ENCODE assay signal across 8 cellular contexts in the genomic region with DNA sequence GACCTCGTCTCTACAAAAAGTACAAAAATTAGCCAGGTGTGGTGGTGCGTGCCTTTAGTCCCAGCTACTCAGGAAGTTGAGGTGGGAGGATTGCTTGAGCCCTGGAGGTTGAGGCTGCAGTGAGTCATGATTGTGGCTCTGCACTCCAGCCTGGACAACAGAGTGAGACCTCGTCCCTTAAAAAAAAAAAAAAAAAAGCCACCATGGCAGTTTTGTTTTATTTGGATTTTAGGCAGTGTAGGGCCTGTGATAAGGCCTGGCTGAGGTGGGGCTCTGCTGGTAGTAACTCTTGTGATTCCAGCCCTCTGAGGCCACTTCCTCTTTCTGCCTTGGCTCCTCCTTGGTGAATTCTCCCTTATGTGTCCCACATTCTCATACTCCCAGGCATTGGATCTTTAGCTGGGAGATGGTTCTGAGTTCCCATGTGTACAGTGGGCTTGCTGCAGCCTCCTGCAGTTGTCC. TPM values are rescaled to one million over a fixed set of nuclear protein-coding genes. Genes with fewer than 3 reads are reported as not detected.
DNase-seq lines count a peak whose midpoint lies in the region; ATAC-seq and TF ChIP-seq lines count a peak whose summit lies in the region.

No MANE protein-coding gene starts in this region.

- peaks cover 8% of the 10 kb centered on the region for H3K36me3 Mint-ChIP-seq in activated naive CD8-positive, alpha-beta T cell

- H4K20me1 ChIP-seq in DND-41 (ENCODE audit: insufficient read depth, low read length) (peaks cover 85% of the 10 kb centered on the region), Karpas-422 (ENCODE audit: insufficient read depth, low read depth, low read length) (peaks cover 62% of the 10 kb centered on the region)

- no peak overlapping the region for H3K4me3 ChIP-seq in DND-41 (ENCODE audit: low read depth in 1 of 2, low read length in 2 of 2)
- no peak overlapping the region for H3K4me3 ChIP-seq in Karpas-422 (ENCODE audit: low read length)
- H3K4me3 ChIP-seq in mesenchymal stem cell (ENCODE audit: insufficient read depth in 1 of 2, low read depth in 1 of 2, low read length in 2 of 2), result no peak overlapping the region

- H4K91ac ChIP-seq in mesenchymal stem cell (ENCODE audit: low read length), result peak overlapping the region; percentile 72

- peak overlapping the region; percentile 52 to 79 for H3K18ac ChIP-seq in mesenchymal stem cell (ENCODE audit: low read depth in 1 of 2, low read length in 2 of 2)

- ATAC-seq in DND-41 (ENCODE audit: insufficient read depth, low read depth) (peak; percentile 46; the same call in 2 of the 3 replicates), GM21528 (IDR thresholded peaks at IDR 0.05; ENCODE audit: low FRiP score, unreplicated experiment) (no peak)

- WGBS in mesenchymal stem cell, result 76% methylated on average over 2 of the region's 3 CpGs

- no peak for TF ChIP-seq CTCF in DND-41 (IDR thresholded peaks at IDR 0.05; ENCODE audit: borderline replicate concordance, extremely low read depth, low read length, poor library complexity, severe bottlenecking)

- H3K79me2 ChIP-seq in DND-41 (ENCODE audit: insufficient read depth, low read length), result peaks cover 99% of the 10 kb centered on the region
- H3K79me2 ChIP-seq in Karpas-422 (ENCODE audit: low read length), result peaks cover 95% of the 10 kb centered on the region

- no peaks in the 10 kb centered on the region for H3K27me3 Mint-ChIP-seq in activated naive CD8-positive, alpha-beta T cell

- H3K14ac ChIP-seq in mesenchymal stem cell (ENCODE audit: low read length in 2 of 2), result no peak overlapping the region

- peaks cover 30% of the 10 kb centered on the region for H3K79me1 ChIP-seq in mesenchymal stem cell (replicated peaks; ENCODE audit: low read length, poor library complexity, severe bottlenecking)

- no peaks in the 10 kb centered on the region for H3K27me3 ChIP-seq in DND-41 (ENCODE audit: insufficient read depth, low read length, poor library complexity)
- H3K27me3 ChIP-seq in Karpas-422 (ENCODE audit: low read length), result no peaks in the 10 kb centered on the region
- no peaks in the 10 kb centered on the region for H3K27me3 ChIP-seq in mesenchymal stem cell (ENCODE audit: control insufficient read depth in 1 of 2, insufficient read depth in 1 of 2, low read length in 2 of 2)

- H3K9me3 ChIP-seq in DND-41 (ENCODE audit: insufficient read depth, low read length, severe bottlenecking) (no peaks in the 10 kb centered on the region), Karpas-422 (ENCODE audit: low read length) (no peaks in the 10 kb centered on the region), mesenchymal stem cell (ENCODE audit: control insufficient read depth, low read length) (no peaks in the 10 kb centered on the region)

- no peak overlapping the region for H2BK120ac ChIP-seq in mesenchymal stem cell (ENCODE audit: low read depth, low read length)

- H3K36me3 ChIP-seq in DND-41 (ENCODE audit: insufficient read depth, low read length) (peaks cover 20% of the 10 kb centered on the region), Karpas-422 (ENCODE audit: insufficient read depth, low read length) (0 out of 2 replicates have a peak, but pooled peaks cover 3% of the 10 kb centered on the region), mesenchymal stem cell (ENCODE audit: control insufficient read depth in 1 of 2, insufficient read depth in 2 of 2, low read depth in 1 of 2, low read length in 2 of 2) (peaks cover 7 to 16% of the 10 kb centered on the region in 2 experiments)

- H3K4me3 Mint-ChIP-seq in activated naive CD8-positive, alpha-beta T cell, result peak overlapping the region; percentile 32

- H3K9me2 ChIP-seq in Karpas-422 (replicated peaks; ENCODE audit: insufficient read depth, low read length), result no peaks in the 10 kb centered on the region

- H3K9ac ChIP-seq in DND-41 (ENCODE audit: low read depth, low read length) (no peak overlapping the region), Karpas-422 (ENCODE audit: low read length) (no peak overlapping the region), mesenchymal stem cell (ENCODE audit: low read length) (peak overlapping the region; percentile 26)

- peak overlapping the region in 1 of 2 experiments; percentile 35 for H3K4ac ChIP-seq in mesenchymal stem cell (ENCODE audit: low read depth in 1 of 2, low read length in 2 of 2)

- no peak overlapping the region for H2AK5ac ChIP-seq in mesenchymal stem cell (ENCODE audit: low read length, severe bottlenecking)

- no peak overlapping the region for H2BK15ac ChIP-seq in mesenchymal stem cell (ENCODE audit: low read depth, poor library complexity, severe bottlenecking)

- H3K27ac ChIP-seq in DND-41 (ENCODE audit: low read length), result peak overlapping the region; percentile 24; the same call in 1 of the 2 replicates
- peak overlapping the region; percentile 75 for H3K27ac ChIP-seq in Karpas-422 (ENCODE audit: low read length)
- H3K27ac ChIP-seq in mesenchymal stem cell (ENCODE audit: low read length, poor library complexity, severe bottlenecking), result no peak overlapping the region

- no peak overlapping the region for H3K23ac ChIP-seq in mesenchymal stem cell (ENCODE audit: low read length in 2 of 2)

- peaks cover 4% of the 10 kb centered on the region; the same call in 1 of the 2 replicates for H3K4me1 ChIP-seq in DND-41 (ENCODE audit: insufficient read depth, low read length)
- peaks cover 49% of the 10 kb centered on the region for H3K4me1 ChIP-seq in Karpas-422 (ENCODE audit: low read length)
- peaks cover 8% of the 10 kb centered on the region for H3K4me1 ChIP-seq in mesenchymal stem cell (ENCODE audit: control insufficient read depth, insufficient read depth, low read depth, low read length)

- DNase-seq in DND-41, result no peak
- DNase-seq in Karpas-422, result peak; percentile 70
- DNase-seq in mesenchymal stem cell, result peak; percentile 48
- DNase-seq in LoVo (ENCODE audit: low spot score), result no peak
- no peak for DNase-seq in NCI-H69 (lab: John Stamatoyannopoulos, UW)
- no peak for DNase-seq in COR-L47 (lab: John Stamatoyannopoulos, UW)

- no peak overlapping the region for H2BK12ac ChIP-seq in mesenchymal stem cell (ENCODE audit: low read length in 2 of 2)

- H3K9me3 Mint-ChIP-seq in activated naive CD8-positive, alpha-beta T cell (ENCODE audit: low read depth), result no peaks in the 10 kb centered on the region

- peaks cover 70% of the 10 kb centered on the region for H3K4me1 Mint-ChIP-seq in activated naive CD8-positive, alpha-beta T cell (ENCODE audit: low read depth)

- no peak overlapping the region for H3K4me2 ChIP-seq in DND-41 (ENCODE audit: insufficient read depth, low read length)
- peak overlapping the region; percentile 65 for H3K4me2 ChIP-seq in Karpas-422 (ENCODE audit: low read depth, low read length, poor library complexity, severe bottlenecking)
- H3K4me2 ChIP-seq in mesenchymal stem cell (ENCODE audit: low read length, poor library complexity, severe bottlenecking), result no peak overlapping the region

- peak overlapping the region; percentile 94 for H4K8ac ChIP-seq in mesenchymal stem cell (ENCODE audit: low read length)

- H2BK5ac ChIP-seq in mesenchymal stem cell (ENCODE audit: low read depth, low read length, poor library complexity, severe bottlenecking), result no peak overlapping the region

- no peak overlapping the region for H2AFZ ChIP-seq in DND-41 (ENCODE audit: low read depth, low read length)
- H2AFZ ChIP-seq in Karpas-422 (ENCODE audit: low read length), result no peak overlapping the region
- H2AFZ ChIP-seq in mesenchymal stem cell (ENCODE audit: low read depth, low read length), result no peak overlapping the region

- peak overlapping the region; percentile 78 for H3K27ac Mint-ChIP-seq in activated naive CD8-positive, alpha-beta T cell

RNA-seq across cellular contexts. Expression of gene GATAD2A, which starts 39.2 kb away (rescaled TPM):
- total RNA-seq in Karpas-422 (2014; rRNA removed; shearing (Covaris generic); ENCODE audit: low replicate concordance), result 38.4 and 63.4 TPM in 2 replicates
- 46.1 TPM for polyA plus RNA-seq in mesenchymal stem cell (2013, experiment 1 of 2)
- polyA plus RNA-seq in mesenchymal stem cell (2013, experiment 2 of 2), result 42.5 TPM

Comparison
In these comparisons a context has a peak if more than half of its experiments do, and no peak if none do; other contexts are left out.
1. DNase-seq: peak in Karpas-422 (single experiment) and mesenchymal stem cell (single experiment); none in DND-41 (single experiment), LoVo (single experiment), NCI-H69 (single experiment) and COR-L47 (single experiment).